ENCODE assay signal across 13 cellular contexts in genomic region chr1:12170263-12170671, GRCh38. TPM values are rescaled to one million over a fixed set of nuclear protein-coding genes. Genes with fewer than 3 reads are reported as not detected.
DNase-seq lines count a peak whose midpoint lies in the region; TF ChIP-seq lines count a peak whose summit lies in the region.
"Had no signal": no experiment of that assay in that cellular context is flagged by ENCODE, and none has a peak within 500 bp of the region (broad histone marks: within the 10 kb centered on the region; RNA-seq: fewer than 3 reads in every experiment).

No MANE protein-coding gene starts in this region.

- H3K4me1 ChIP-seq in right atrium auricular region (peaks cover 0 to 72% of the 10 kb centered on the region in 2 donors), skeletal muscle tissue (ENCODE audit: control insufficient read depth in 3 of 3, insufficient read depth in 3 of 3, low read length in 3 of 3) (peaks cover 42 to 76% (median 60%) of the 10 kb centered on the region in 3 donors)
- H3K4me1 ChIP-seq: HAP-1 had no signal

- H3K27ac ChIP-seq in right atrium auricular region: peak overlapping the region; percentile 11 to 35
- H3K27ac ChIP-seq in skeletal muscle tissue (ENCODE audit: low read depth, low read length): peak overlapping the region; percentile 67

- no peaks in the 10 kb centered on the region for H3K27me3 Mint-ChIP-seq in activated CD4-positive, alpha-beta T cell treated with anti-CD3 and anti-CD28 coated beads, Interleukin-2, amount 10 ng/mL, durations not matched to agents 24 days and 14 days
- H3K27me3 Mint-ChIP-seq in activated CD4-positive, alpha-beta memory T cell treated with anti-CD3 and anti-CD28 coated beads for 36 hours: no peaks in the 10 kb centered on the region

- peaks cover 72% of the 10 kb centered on the region for H3K4me1 Mint-ChIP-seq in activated CD4-positive, alpha-beta T cell treated with anti-CD3 and anti-CD28 coated beads, Interleukin-2, amount 10 ng/mL, durations not matched to agents 24 days and 14 days
- H3K4me1 Mint-ChIP-seq in activated CD4-positive, alpha-beta memory T cell treated with anti-CD3 and anti-CD28 coated beads for 36 hours (ENCODE audit: low read depth): peaks cover 68% of the 10 kb centered on the region

- TF ChIP-seq CTCF in right atrium auricular region (IDR thresholded peaks at IDR 0.05): no peak

- intact Hi-C loops in activated CD4-positive, alpha-beta T cell treated with anti-CD3 and anti-CD28 coated beads, Interleukin-2, amount 10 ng/mL, durations not matched to agents 24 days and 14 days (cut with micrococcal nuclease): loop anchor here (10.0 kb wide), 2 partner anchors 265 to 345 kb away; no protein-coding TSS in a partner anchor
- intact Hi-C loops in activated CD4-positive, alpha-beta memory T cell treated with anti-CD3 and anti-CD28 coated beads for 36 hours (cut with micrococcal nuclease): loop anchor here (10.0 kb wide), 3 partner anchors 215 to 345 kb away; no protein-coding TSS in a partner anchor

- DNase-seq in activated CD4-positive, alpha-beta T cell treated with anti-CD3 and anti-CD28 coated beads, Interleukin-2, amount 10 ng/mL, durations not matched to agents 24 days and 14 days: no peak
- DNase-seq in activated CD4-positive, alpha-beta T cell treated with anti-CD3 and anti-CD28 coated beads, Interleukin-2, amount 50 U/mL, for 1 hour: no peak
- no peak for DNase-seq in activated CD4-positive, alpha-beta memory T cell treated with anti-CD3 and anti-CD28 coated beads for 36 hours
- no peak for DNase-seq in right atrium auricular region (ENCODE audit: low spot score)
- no peak for DNase-seq in NCI-H82 (lab: John Stamatoyannopoulos, UW)
- no peak for DNase-seq in SKM-1 (lab: John Stamatoyannopoulos, UW; ENCODE audit: unreplicated experiment)
- DNase-seq in DMS153 (lab: John Stamatoyannopoulos, UW): no peak
- DNase-seq: NCI-H1105 treated with DMSO at 0.1 percent for 48 hours; NCI-H524; nephron progenitor cell; stimulated activated CD4-positive, alpha-beta T cell treated with anti-CD3 and anti-CD28 coated beads, Interleukin-12 subunit alpha, Interleukin-12 subunit beta, amount 100 ng/mL, for 4 hours had no signal

- H3K27me3 ChIP-seq in right atrium auricular region: no peaks in the 10 kb centered on the region
- H3K27me3 ChIP-seq in skeletal muscle tissue (ENCODE audit: control insufficient read depth in 3 of 3, insufficient read depth in 3 of 3, low read length in 3 of 3): no peaks in the 10 kb centered on the region

- H3K4me3 ChIP-seq in right atrium auricular region (no peak overlapping the region), skeletal muscle tissue (ENCODE audit: low read length in 3 of 3) (peak overlapping the region in 2 of 3 donors; percentile 33 to 52)
- H3K4me3 ChIP-seq: HAP-1 had no signal

- H3K4me3 Mint-ChIP-seq in activated CD4-positive, alpha-beta T cell treated with anti-CD3 and anti-CD28 coated beads, Interleukin-2, amount 10 ng/mL, durations not matched to agents 24 days and 14 days: peak overlapping the region; percentile 100
- H3K4me3 Mint-ChIP-seq in activated CD4-positive, alpha-beta memory T cell treated with anti-CD3 and anti-CD28 coated beads for 36 hours: peak overlapping the region; percentile 98
- H3K4me3 Mint-ChIP-seq: nephron progenitor cell had no signal

- H3K9ac ChIP-seq in skeletal muscle tissue (ENCODE audit: low read depth in 1 of 3, low read length in 3 of 3): peak overlapping the region in 1 of 3 donors; percentile 33

- H3K27ac Mint-ChIP-seq in activated CD4-positive, alpha-beta T cell treated with anti-CD3 and anti-CD28 coated beads, Interleukin-2, amount 10 ng/mL, durations not matched to agents 24 days and 14 days: peak overlapping the region; percentile 79
- H3K27ac Mint-ChIP-seq in activated CD4-positive, alpha-beta memory T cell treated with anti-CD3 and anti-CD28 coated beads for 36 hours: peak overlapping the region; percentile 97
- H3K27ac Mint-ChIP-seq: nephron progenitor cell had no signal

- H3K9me3 Mint-ChIP-seq in activated CD4-positive, alpha-beta T cell treated with anti-CD3 and anti-CD28 coated beads, Interleukin-2, amount 10 ng/mL, durations not matched to agents 24 days and 14 days: no peaks in the 10 kb centered on the region
- peaks cover 4% of the 10 kb centered on the region for H3K9me3 Mint-ChIP-seq in activated CD4-positive, alpha-beta memory T cell treated with anti-CD3 and anti-CD28 coated beads for 36 hours
- H3K9me3 Mint-ChIP-seq: nephron progenitor cell had no signal

- POLR2A ChIA-PET in activated CD4-positive, alpha-beta memory T cell treated with anti-CD3 and anti-CD28 coated beads for 36 hours (lab: Charles Lee): interaction anchor here (0.6 to 2.6 kb wide), 3 partner anchors 8 to 58 kb away, joined by 3 to 26 read pairs (median 9); no protein-coding TSS in a partner anchor

- no peaks in the 10 kb centered on the region for H3K36me3 ChIP-seq in right atrium auricular region
- H3K36me3 ChIP-seq in skeletal muscle tissue (ENCODE audit: control insufficient read depth in 3 of 3, insufficient read depth in 3 of 3, low read length in 3 of 3): no peaks in the 10 kb centered on the region
- H3K36me3 ChIP-seq: HAP-1 had no signal

- CTCF ChIA-PET in activated CD4-positive, alpha-beta memory T cell treated with anti-CD3 and anti-CD28 coated beads for 36 hours (lab: Charles Lee): interaction anchor here (1.7 to 2.8 kb wide), 2 partner anchors 21 to 45 kb away, joined by 4 to 23 read pairs; no protein-coding TSS in a partner anchor

- H3K36me3 Mint-ChIP-seq in activated CD4-positive, alpha-beta T cell treated with anti-CD3 and anti-CD28 coated beads, Interleukin-2, amount 10 ng/mL, durations not matched to agents 24 days and 14 days (ENCODE audit: low read depth): peaks cover 48% of the 10 kb centered on the region
- peaks cover 44% of the 10 kb centered on the region for H3K36me3 Mint-ChIP-seq in activated CD4-positive, alpha-beta memory T cell treated with anti-CD3 and anti-CD28 coated beads for 36 hours

- no peaks in the 10 kb centered on the region for H3K9me3 ChIP-seq in right atrium auricular region
- H3K9me3 ChIP-seq in skeletal muscle tissue (ENCODE audit: control insufficient read depth in 3 of 3, low read length in 3 of 3): no peaks in the 10 kb centered on the region
- H3K9me3 ChIP-seq: HAP-1 had no signal

RNA-seq across cellular contexts. Expression of gene TNFRSF1B, which starts 3.5 kb away (rescaled TPM):
- total RNA-seq in activated CD4-positive, alpha-beta T cell treated with anti-CD3 and anti-CD28 coated beads, Interleukin-2, amount 10 ng/mL, durations not matched to agents 24 days and 14 days: 145 TPM in 2 replicates
- total RNA-seq in activated CD4-positive, alpha-beta memory T cell treated with anti-CD3 and anti-CD28 coated beads for 36 hours: 100 to 1,000 TPM; 201 to 211 TPM
- 10 to 100 TPM; 17.0 to 25.6 TPM for total RNA-seq in right atrium auricular region
- total RNA-seq in skeletal muscle tissue: 9.9 TPM

RNA-seq across cellular contexts. Expression of gene VPS13D, which starts 59.6 kb away (rescaled TPM):
- 26.9 and 30.8 TPM in 2 replicates for total RNA-seq in activated CD4-positive, alpha-beta T cell treated with anti-CD3 and anti-CD28 coated beads, Interleukin-2, amount 10 ng/mL, durations not matched to agents 24 days and 14 days
- total RNA-seq in activated CD4-positive, alpha-beta memory T cell treated with anti-CD3 and anti-CD28 coated beads for 36 hours: 10 to 100 TPM; 25.0 to 25.4 TPM
- total RNA-seq in right atrium auricular region (10 to 100 TPM; 48.1 to 65.2 TPM), skeletal muscle tissue (40.2 TPM)

Comparison
In these comparisons a context has a peak if more than half of its experiments do, and no peak if none do; other contexts are left out.
1. H3K4me3 ChIP-seq: peak in skeletal muscle tissue (2 of 3); none in right atrium auricular region (0 of 2).